In the genomic region with DNA sequence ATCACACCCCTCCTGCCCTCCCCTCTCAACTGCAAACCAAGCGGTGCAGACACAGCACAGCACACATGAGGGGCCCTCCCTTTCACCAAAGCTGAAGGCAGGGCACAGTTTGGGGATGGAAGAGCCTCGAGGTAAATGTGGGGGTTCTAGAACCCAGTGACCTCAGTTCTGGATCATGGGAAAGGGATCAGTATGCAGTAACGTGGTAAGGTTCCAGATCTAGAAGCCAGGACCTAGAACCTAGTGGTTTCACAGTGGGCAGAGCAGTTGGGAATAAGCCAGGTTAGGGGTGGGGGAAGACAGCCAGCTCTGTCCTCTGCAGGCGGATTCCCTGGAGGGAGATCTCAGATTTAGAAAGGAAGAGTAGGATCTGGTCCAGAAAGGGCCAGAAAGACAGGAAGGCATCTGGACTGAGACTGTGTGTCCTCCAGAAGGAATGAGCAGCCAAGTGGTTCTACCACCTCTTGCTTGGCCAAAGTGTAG, we compare ENCODE assay signal across 10 cellular contexts. TPM values are rescaled to one million over a fixed set of nuclear protein-coding genes. Genes with fewer than 3 reads are reported as not detected.
DNase-seq lines count a peak whose midpoint lies in the region; ATAC-seq and TF ChIP-seq lines count a peak whose summit lies in the region.
"Had no signal": no experiment of that assay in that cellular context is flagged by ENCODE, and none has a peak within 500 bp of the region (broad histone marks: within the 10 kb centered on the region; RNA-seq: fewer than 3 reads in every experiment).

No MANE protein-coding gene starts in this region.

- peak overlapping the region; percentile 1 to 97 (median 52) for H3K27ac ChIP-seq in heart left ventricle
- H3K27ac ChIP-seq in liver (ENCODE audit: low read depth in 1 of 2, low read length in 2 of 2), result peak overlapping the region; percentile 50 to 68

- H3K4me1 Mint-ChIP-seq in type B pancreatic cell (ENCODE audit: unreplicated experiment), result peaks cover 25% of the 10 kb centered on the region

- H3K36me3 Mint-ChIP-seq in type B pancreatic cell, result peaks cover 23% of the 10 kb centered on the region

- H3K4me1 ChIP-seq in heart left ventricle (peaks cover 10 to 66% (median 47%) of the 10 kb centered on the region in 12 donors), adipocyte (ENCODE audit: control insufficient read depth, insufficient read depth, low read length) (peaks cover 50% of the 10 kb centered on the region), liver (ENCODE audit: control insufficient read depth in 4 of 4, insufficient read depth in 4 of 4, low read length in 3 of 4) (peaks cover 2 to 22% (median 17%) of the 10 kb centered on the region in 4 donors)

- H3K27me3 Mint-ChIP-seq in type B pancreatic cell, result peaks cover 3% of the 10 kb centered on the region

- TF ChIP-seq RAD21 in liver (IDR thresholded peaks at IDR 0.05), result no peak

- DNase-seq in heart left ventricle (no peak), left cardiac atrium (no peak), adipocyte (ENCODE audit: low read depth) (peak; percentile 66), type B pancreatic cell (ENCODE audit: extremely low spot score, unreplicated experiment) (no peak), NCI-H2029 treated with DMSO at 0.1 percent for 48 hours (lab: John Stamatoyannopoulos, UW) (no peak)
- DNase-seq: activated CD4-positive, alpha-beta T cell treated with anti-CD3 and anti-CD28 coated beads, Interleukin-2, amount 50 U/mL, for 48 hours; effector memory CD4-positive, alpha-beta T cell had no signal

- ATAC-seq in heart left ventricle (no peak), left cardiac atrium (no peak), HG02840 (IDR thresholded peaks at IDR 0.05; ENCODE audit: low FRiP score, unreplicated experiment) (no peak), HG02938 (IDR thresholded peaks at IDR 0.05; ENCODE audit: unreplicated experiment) (no peak)

- no peak for TF ChIP-seq CTCF in heart left ventricle (IDR thresholded peaks at IDR 0.05)
- no peak for TF ChIP-seq CTCF in liver (IDR thresholded peaks at IDR 0.05; ENCODE audit: low read depth, low read length, missing input control)
- no peak for TF ChIP-seq CTCF in type B pancreatic cell (conservative IDR thresholded peaks at IDR 0.05)

- TF ChIP-seq POLR2A in heart left ventricle (IDR thresholded peaks at IDR 0.05), result no peak

- peak overlapping the region in 2 of 12 donors; percentile 82 to 90 for H3K4me3 ChIP-seq in heart left ventricle
- peak overlapping the region; percentile 91 for H3K4me3 ChIP-seq in adipocyte (ENCODE audit: low read length)
- H3K4me3 ChIP-seq in liver (ENCODE audit: low read depth in 1 of 3, low read length in 3 of 3), result no peak overlapping the region

- H3K9me3 ChIP-seq in heart left ventricle (no peaks in the 10 kb centered on the region), adipocyte (ENCODE audit: control insufficient read depth, low read length) (no peaks in the 10 kb centered on the region), liver (ENCODE audit: control insufficient read depth in 4 of 4, low read length in 3 of 4) (no peaks in the 10 kb centered on the region)

- peaks cover 0 to 72% (median 60%) of the 10 kb centered on the region in 9 donors for H3K36me3 ChIP-seq in heart left ventricle
- H3K36me3 ChIP-seq in adipocyte (ENCODE audit: control insufficient read depth, insufficient read depth, low read length, severe bottlenecking), result peaks cover 60% of the 10 kb centered on the region
- peaks cover 3 to 11% (median 6%) of the 10 kb centered on the region in 4 donors for H3K36me3 ChIP-seq in liver (ENCODE audit: control insufficient read depth in 4 of 4, insufficient read depth in 3 of 4, low read depth in 1 of 4, low read length in 3 of 4)

- H3K9me3 Mint-ChIP-seq in type B pancreatic cell, result no peaks in the 10 kb centered on the region

- H3K27me3 ChIP-seq in heart left ventricle (no peaks in the 10 kb centered on the region), adipocyte (replicated peaks; ENCODE audit: control insufficient read depth, insufficient read depth, low read length) (no peaks in the 10 kb centered on the region), liver (ENCODE audit: control insufficient read depth in 4 of 4, insufficient read depth in 4 of 4, low read length in 3 of 4) (no peaks in the 10 kb centered on the region)

- H3K9ac ChIP-seq in adipocyte (ENCODE audit: low read length) (peak overlapping the region; percentile 95), liver (ENCODE audit: low read depth in 1 of 2, low read length in 2 of 2) (no peak overlapping the region)

- intact Hi-C loops in heart left ventricle (cut with DNase I) (loop anchor here in 6 of 10 donors (5.0 to 10.0 kb wide), 5 partner anchors 63 to 323 kb away; partner anchors contain the start of genes PPP1R15A (in 3 of the 6), NUCB1 (in 2 of the 6) and CA11 (in 1 of the 6)), left cardiac atrium (cut with DNase I) (loop anchor here (5.0 to 10.0 kb wide), 2 partner anchors 91 to 93 kb away; partner anchors contain the start of gene PPP1R15A (in 1 of the 2))

- H3K4me3 Mint-ChIP-seq in type B pancreatic cell, result peak overlapping the region; percentile 98

- peak overlapping the region; percentile 73 for H3K27ac Mint-ChIP-seq in type B pancreatic cell

- WGBS in heart left ventricle, 4 donors, result 47 to 57% (median 51%) methylated on average over 4 of the region's 4 CpGs
- 34% methylated on average over 4 of the region's 4 CpGs for WGBS in liver

TF ChIP-seq in liver, 16 proteins besides CTCF, POLR2A, EP300 and RAD21:
- TF ChIP-seq GABPA (IDR thresholded peaks at IDR 0.05 in 1 of 2, conservative IDR thresholded peaks at IDR 0.05 in 1 of 2), result no peak
- no peak for TF ChIP-seq SP1 (IDR thresholded peaks at IDR 0.05)

RNA-seq across cellular contexts. Expression of gene FTL, which starts 3.1 kb away (rescaled TPM):
- total RNA-seq in heart left ventricle, result 1,000 to 10,000 TPM in 4 of 9 donors, 100 to 1,000 TPM in 5; 484 to 6,770 (median 857) TPM
- polyA plus RNA-seq in heart left ventricle, result 1,000 to 10,000 TPM in 1 of 2 donors, 100 to 1,000 TPM in 1; 836 to 1,542 TPM
- 1,000 to 10,000 TPM; 1,813 to 2,086 TPM for total RNA-seq in left cardiac atrium
- total RNA-seq in liver, result 1,000 to 10,000 TPM; 2,528 to 9,360 TPM
- over 10,000 TPM; 15,042 to 16,395 TPM for polyA plus RNA-seq in liver
- total RNA-seq in type B pancreatic cell (ENCODE audit: low replicate concordance), result 1,657 and 2,039 TPM in 2 replicates

RNA-seq across cellular contexts. Expression of gene BAX, which starts 13.5 kb away (rescaled TPM):
- total RNA-seq in heart left ventricle (10 to 100 TPM; 17.9 to 68.4 (median 23.1) TPM), left cardiac atrium (10 to 100 TPM; 28.8 to 36.1 TPM), liver (10 to 100 TPM; 10.8 to 18.7 TPM), type B pancreatic cell (ENCODE audit: low replicate concordance) (161 and 201 TPM in 2 replicates)
- polyA plus RNA-seq in heart left ventricle (10 to 100 TPM; 21.1 to 34.4 TPM), liver (10 to 100 TPM; 10.5 to 27.0 TPM)

RNA-seq across cellular contexts. Expression of gene GYS1, which starts 24.9 kb away (rescaled TPM):
- 100 to 1,000 TPM; 125 to 264 (median 173) TPM for total RNA-seq in heart left ventricle
- polyA plus RNA-seq in heart left ventricle, result 100 to 1,000 TPM; 114 to 154 TPM
- total RNA-seq in left cardiac atrium, result 10 to 100 TPM; 66.4 to 95.7 TPM
- total RNA-seq in liver, result 1 to 10 TPM; 8.4 to 8.7 TPM
- polyA plus RNA-seq in liver, result 1 to 10 TPM; 2.6 to 4.2 TPM
- total RNA-seq in type B pancreatic cell (ENCODE audit: low replicate concordance), result 62.1 and 64.8 TPM in 2 replicates

RNA-seq across cellular contexts. Expression of gene RUVBL2, which starts 25.5 kb away (rescaled TPM):
- 10 to 100 TPM; 41.4 to 93.9 (median 50.9) TPM for total RNA-seq in heart left ventricle
- polyA plus RNA-seq in heart left ventricle, result 100 to 1,000 TPM in 1 of 2 donors, 10 to 100 TPM in 1; 68.0 to 109 TPM
- total RNA-seq in left cardiac atrium, result 10 to 100 TPM; 39.3 to 50.0 TPM
- 10 to 100 TPM; 52.5 to 80.1 TPM for total RNA-seq in liver
- 10 to 100 TPM; 29.6 to 46.7 TPM for polyA plus RNA-seq in liver
- 72.6 and 99.5 TPM in 2 replicates for total RNA-seq in type B pancreatic cell (ENCODE audit: low replicate concordance)

RNA-seq across cellular contexts. Expression of gene DHDH, which starts 34.7 kb away (rescaled TPM):
- total RNA-seq in heart left ventricle (under 1 TPM in 1 of 9 donors, not detected in 8; 0.49 TPM), left cardiac atrium (not detected), liver (1 to 10 TPM in 1 of 2 donors, not detected in 1; 1.3 TPM), type B pancreatic cell (ENCODE audit: low replicate concordance) (1.4 and 3.4 TPM in 2 replicates)
- polyA plus RNA-seq in heart left ventricle (under 1 TPM in 1 of 2 donors, not detected in 1; 0.15 TPM), liver (under 1 TPM in 1 of 2 donors, not detected in 1; 0.16 TPM)
